Comparison of ENCODE assay signal across 8 cellular contexts in the genomic region with DNA sequence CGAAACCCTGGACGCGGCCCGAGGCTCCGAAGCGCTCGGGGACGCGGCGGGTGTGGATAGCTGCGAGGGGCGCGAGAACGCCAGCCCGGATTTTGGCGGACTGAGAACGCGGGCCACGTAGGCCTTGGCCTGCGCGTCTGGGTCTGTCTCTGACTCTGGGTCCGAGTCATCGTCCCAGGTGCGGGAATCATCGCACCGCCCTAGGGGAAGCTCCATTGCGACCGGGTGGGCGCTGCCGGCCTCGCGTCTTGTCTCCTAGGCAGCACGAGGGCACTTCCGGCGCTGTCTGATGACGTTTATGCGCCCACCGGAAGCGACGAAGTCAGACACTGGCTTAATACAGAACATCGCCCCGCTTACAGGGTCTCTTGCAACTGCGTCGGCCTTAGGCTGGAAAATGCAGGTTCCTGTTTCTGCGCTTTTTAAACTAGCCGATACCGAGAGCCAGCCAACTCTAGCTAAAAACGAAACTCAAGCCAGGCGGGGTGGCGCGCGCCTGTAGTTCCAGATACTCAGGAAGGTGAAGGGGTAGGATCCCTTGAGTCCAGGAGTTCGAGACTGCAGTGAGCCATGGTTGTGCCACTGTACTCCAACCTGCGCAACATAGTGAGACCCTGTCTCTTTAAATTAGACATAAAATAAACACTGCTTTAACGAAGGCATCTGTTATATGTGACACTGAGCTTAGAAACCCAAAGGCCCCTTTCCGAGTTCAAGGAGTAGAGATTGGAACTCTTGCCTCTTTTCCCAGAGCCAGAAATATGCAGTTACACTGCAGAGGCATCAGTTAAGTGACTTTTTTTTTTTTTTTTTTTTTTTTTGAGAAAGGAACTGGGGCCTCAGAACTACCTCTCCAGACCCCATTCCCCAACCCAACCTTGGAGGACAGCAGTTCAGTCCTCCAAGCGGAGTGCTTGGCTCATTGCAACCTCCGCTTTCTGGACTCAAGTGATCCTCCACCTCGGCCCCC. TPM values are rescaled to one million over a fixed set of nuclear protein-coding genes. Genes with fewer than 3 reads are reported as not detected.
DNase-seq lines count a peak whose midpoint lies in the region; FAIRE-seq lines count a peak whose summit lies in the region.

TSS of gene FBXW9 (minus strand) at position 266 of the 970 bp plus-strand sequence. CDS start at position 216, 50 bp downstream.

- no peak within 1 kb of the TSS for H4K91ac ChIP-seq in neuronal stem cell (ENCODE audit: low read depth, low read length, poor library complexity)

- no peak for FAIRE-seq in frontal cortex (lab: Jason Lieb, UNC)

- peak; percentile 94 for DNase-seq in EL
- DNase-seq in HAP-1 (ENCODE audit: low spot score in 2 of 2): peak; percentile 86 to 97
- DNase-seq in NAMALWA (ENCODE audit: low spot score): peak; percentile 98
- peak; percentile 90 to 96 for DNase-seq in SJSA1 (ENCODE audit: low read depth in 1 of 2, low spot score in 2 of 2)
- DNase-seq in activated naive CD4-positive, alpha-beta T cell treated with Interleukin-2 at 50 U/mL for 16 hours: peak; percentile 99
- DNase-seq in frontal cortex (ENCODE audit: low spot score in 2 of 2): peak; percentile 100
- peak; percentile 96 for DNase-seq in neuronal stem cell (ENCODE audit: low spot score)
- DNase-seq in stromal cell of bone marrow (ENCODE audit: low read depth): peak; percentile 86

- H3K79me1 ChIP-seq in neuronal stem cell (ENCODE audit: low read depth, low read length): peaks cover 4% of the 10 kb centered on the region

- H2AK5ac ChIP-seq in neuronal stem cell (ENCODE audit: low read depth, low read length): no peak within 1 kb of the TSS

- no peak within 1 kb of the TSS for H2BK12ac ChIP-seq in neuronal stem cell (ENCODE audit: low read length)

- peak within 1 kb of the TSS; percentile 86 for H3K4me3 ChIP-seq in HAP-1
- H3K4me3 ChIP-seq in SJSA1: peak within 1 kb of the TSS; percentile 73
- H3K4me3 ChIP-seq in neuronal stem cell (ENCODE audit: low read length in 2 of 2): peak within 1 kb of the TSS; percentile 80 to 99

- no peak within 1 kb of the TSS for H2BK15ac ChIP-seq in neuronal stem cell (ENCODE audit: low read length)

- H3K4me1 ChIP-seq in HAP-1: peaks cover 5% of the 10 kb centered on the region
- peaks cover 8% of the 10 kb centered on the region for H3K4me1 ChIP-seq in SJSA1 (replicated peaks)
- peaks cover 3% of the 10 kb centered on the region in 2 donors for H3K4me1 ChIP-seq in neuronal stem cell (ENCODE audit: control insufficient read depth in 2 of 2, insufficient read depth in 1 of 2, low read depth in 1 of 2, low read length in 2 of 2)

- H3K27ac ChIP-seq in SJSA1: no peak within 1 kb of the TSS; the same call in 1 of the 2 replicates
- peak within 1 kb of the TSS; percentile 86 for H3K27ac ChIP-seq in neuronal stem cell (replicated peaks; ENCODE audit: low read length)

- H3K36me3 ChIP-seq in HAP-1 (replicated peaks) (peaks cover 27% of the 10 kb centered on the region), SJSA1 (peaks cover 46% of the 10 kb centered on the region), neuronal stem cell (replicated peaks in 1 of 2; ENCODE audit: control insufficient read depth in 2 of 2, insufficient read depth in 2 of 2, low read length in 2 of 2) (peaks cover 27 to 36% of the 10 kb centered on the region in 2 donors)

- H3K9me3 ChIP-seq in HAP-1 (no peaks in the 10 kb centered on the region), SJSA1 (replicated peaks) (peaks cover 2% of the 10 kb centered on the region; the same call in 1 of the 2 replicates), neuronal stem cell (replicated peaks in 1 of 2; ENCODE audit: control insufficient read depth in 2 of 2, insufficient read depth in 1 of 2, low read depth in 1 of 2, low read length in 2 of 2) (no peaks in the 10 kb centered on the region)

- no peaks in the 10 kb centered on the region for H3K27me3 ChIP-seq in HAP-1 (ENCODE audit: low read depth)
- no peaks in the 10 kb centered on the region for H3K27me3 ChIP-seq in SJSA1 (replicated peaks)
- H3K27me3 ChIP-seq in neuronal stem cell (ENCODE audit: control insufficient read depth in 3 of 3, insufficient read depth in 3 of 3, low read depth in 1 of 3, low read length in 3 of 3): no peaks in the 10 kb centered on the region

- H3K23ac ChIP-seq in neuronal stem cell (ENCODE audit: low read depth, low read length, poor library complexity): peak within 1 kb of the TSS; percentile 83

- WGBS in neuronal stem cell (ENCODE audit: extremely low coverage in 2 of 2, insufficient read length in 2 of 2, insufficient replicate concordance in 1 of 2), 2 donors: no CpG with 5 or more reads among the region's 59 CpGs

- H2BK5ac ChIP-seq in neuronal stem cell (ENCODE audit: low read length): peak within 1 kb of the TSS; percentile 96

- peak within 1 kb of the TSS; percentile 98 for H3K4me2 ChIP-seq in neuronal stem cell (ENCODE audit: insufficient read depth, low read length, poor library complexity, severe bottlenecking)

- peak within 1 kb of the TSS; percentile 97 for H2AFZ ChIP-seq in neuronal stem cell (ENCODE audit: low read length)

- in situ Hi-C loops in HAP-1 (cut with MboI; ENCODE audit: low sequenced_read_pairs): no loop called here

- peak within 1 kb of the TSS; percentile 53 for H3K4ac ChIP-seq in neuronal stem cell (ENCODE audit: low read length)

- peak within 1 kb of the TSS; percentile 96 for H3K9ac ChIP-seq in neuronal stem cell (ENCODE audit: low read depth, low read length, poor library complexity)

- H3K18ac ChIP-seq in neuronal stem cell (ENCODE audit: low read length): peak within 1 kb of the TSS; percentile 76

- no peak within 1 kb of the TSS for H4K8ac ChIP-seq in neuronal stem cell (ENCODE audit: low read depth, low read length)

- peak within 1 kb of the TSS; percentile 47 for H3K14ac ChIP-seq in neuronal stem cell (ENCODE audit: low read length)

- H2BK120ac ChIP-seq in neuronal stem cell (ENCODE audit: low read depth, low read length): no peak within 1 kb of the TSS

RNA-seq across cellular contexts. Expression of gene FBXW9, which starts in this region (rescaled TPM):
- total RNA-seq in SJSA1 (2014; rRNA removed; shearing (Covaris generic)): 9.0 and 13.2 TPM in 2 replicates
- total RNA-seq in frontal cortex: 6.5 TPM
- 11.2 TPM for polyA plus RNA-seq in neuronal stem cell (2013, experiment 1 of 2)
- 11.1 TPM for polyA plus RNA-seq in neuronal stem cell (2013, experiment 2 of 2)
